In genomic region chr1:8900684-8901083, GRCh38 we compare ENCODE assay signal across 1 cellular context.
TF ChIP-seq lines count a peak whose summit lies in the region.

No MANE protein-coding gene starts in this region.

TF ChIP-seq in K562, 482 proteins besides CTCF, POLR2A, EP300 and RAD21:
- TF ChIP-seq ARID1B (IDR thresholded peaks at IDR 0.05) = 0 out of 2 replicates have a peak, but pooled peaks have one; percentile 6
- 0 out of 2 replicates have a peak, but pooled peaks have one; percentile 7 for TF ChIP-seq ZNF395 (CRISPR knock-in tag; IDR thresholded peaks at IDR 0.05)
- TF ChIP-seq CBFA2T3 (IDR thresholded peaks at IDR 0.05) = peak; percentile 39
- TF ChIP-seq HDAC1 (IDR thresholded peaks at IDR 0.05) = 0 out of 4 replicates have a peak, but pooled peaks of 1 of the 2 experiments have one; percentile 11
- peak; percentile 23; the same call in 1 of the 2 replicates for TF ChIP-seq BHLHE40 (IDR thresholded peaks at IDR 0.05; ENCODE audit: low read length)
- TF ChIP-seq HES1 (IDR thresholded peaks at IDR 0.05; ENCODE audit: low read depth) = peak; percentile 47; the same call in 1 of the 2 replicates
TF ChIP-seq in K562: peak in this region for 6; not testable (repeated sequence) for 476.
